In genomic region chr1:181528241-181528640, GRCh38 we compare ENCODE assay signal across 2 cellular contexts. TPM values are rescaled to one million over a fixed set of nuclear protein-coding genes. Genes with fewer than 3 reads are reported as not detected.
"Had no signal": no experiment of that assay in that cellular context is flagged by ENCODE, and none has a peak within 500 bp of the region (broad histone marks: within the 10 kb centered on the region; RNA-seq: fewer than 3 reads in every experiment).

No MANE protein-coding gene starts in this region.

RNA-seq across cellular contexts. Expression of gene CACNA1E, which starts 44.9 kb away (rescaled TPM):
- total RNA-seq: GM23248, HFFc6 had no signal
- polyA plus RNA-seq: GM23248 had no signal
